ENCODE assay signal across 15 cellular contexts in the genomic region with DNA sequence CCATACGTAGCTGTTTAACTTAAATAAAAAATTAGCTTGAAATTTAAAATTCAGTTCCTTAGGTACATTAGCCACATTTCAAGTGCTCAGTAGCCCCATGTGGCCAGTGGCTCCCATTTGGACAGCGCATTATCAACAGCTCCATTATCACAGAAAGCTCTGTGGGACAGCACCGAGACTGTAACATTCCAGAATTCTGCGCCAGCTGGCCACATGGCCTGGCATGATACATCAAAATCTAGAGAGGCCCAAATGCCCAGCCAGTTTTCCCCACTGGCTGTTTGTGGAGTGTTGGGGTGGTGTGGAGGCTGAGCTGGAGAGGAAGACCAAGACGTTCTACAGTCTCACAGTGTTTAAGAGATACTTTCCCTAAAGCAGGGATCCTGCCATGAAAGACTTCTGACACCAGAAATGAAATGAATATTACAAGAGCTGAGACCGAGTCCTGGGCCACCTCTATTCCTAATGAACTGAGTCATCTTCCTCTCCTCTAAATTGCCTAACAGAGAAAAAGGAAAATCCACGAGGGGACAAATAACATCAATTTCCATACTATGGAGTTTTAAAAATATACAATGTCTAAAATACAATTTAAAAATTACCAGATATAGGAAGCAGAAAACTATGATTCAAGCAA. TPM values are rescaled to one million over a fixed set of nuclear protein-coding genes. Genes with fewer than 3 reads are reported as not detected.
"Had no signal": no experiment of that assay in that cellular context is flagged by ENCODE, and none has a peak within 500 bp of the region (broad histone marks: within the 10 kb centered on the region; RNA-seq: fewer than 3 reads in every experiment).

No MANE protein-coding gene starts in this region.

- H3K4me3 ChIP-seq: lower lobe of right lung, SJSA1, thoracic aorta had no signal

- H3K27ac ChIP-seq: lower lobe of right lung, SJSA1, thoracic aorta had no signal

- H3K4me1 ChIP-seq: lower lobe of right lung, SJSA1 had no signal

- DNase-seq: activated B cell treated with CpG ODN at 0.5 μM for 24 hours; activated CD4-positive, alpha-beta T cell treated with anti-CD3 and anti-CD28 coated beads, Interleukin-2, amount 50 U/mL, for 1 hour; activated CD8-positive, alpha-beta memory T cell treated with anti-CD3 and anti-CD28 coated beads for 24 hours; activated naive CD4-positive, alpha-beta T cell; dermis blood vessel endothelial cell; erythroblast; lower lobe of right lung; retina; small intestine; stimulated activated naive CD8-positive, alpha-beta T cell treated with anti-CD3 and anti-CD28 coated beads, Interleukin-15, Interleukin-2, amounts not matched to agents 100 U/mL and 50 U/mL, for 24 hours; SW 1271 had no signal

- ATAC-seq: lower lobe of right lung; stimulated activated naive CD8-positive, alpha-beta T cell treated with anti-CD3 and anti-CD28 coated beads, Interleukin-15, Interleukin-2, amounts not matched to agents 100 U/mL and 50 U/mL, for 24 hours had no signal

- H3K27me3 ChIP-seq: SJSA1 had no signal

- H3K9me3 ChIP-seq: lower lobe of right lung, SJSA1, thoracic aorta had no signal

RNA-seq across cellular contexts. Expression of a gene that starts 27.3 kb away (rescaled TPM):
- total RNA-seq: activated T-helper 1 cell treated with anti-CD3 and anti-CD28 coated beads, Interleukin-12 subunit alpha, Interleukin-12 subunit beta, Interleukin-2, Interleukin-4 antibody, amounts not matched to agents 30 ng/mL and 10 ng/mL and 1 ng/mL, durations not matched to agents 14 hours and 24 hours and 36 hours; osteoblast; SJSA1 had no signal
